ENCODE assay signal across 2 cellular contexts in genomic region chr7:123329988-123330643, GRCh38.
TF ChIP-seq lines count a peak whose summit lies in the region.

No MANE protein-coding gene starts in this region.

TF ChIP-seq in GM23338, 12 proteins besides CTCF, POLR2A, EP300 and RAD21:
- TF ChIP-seq ZNF462 (CRISPR knock-in tag; IDR thresholded peaks at IDR 0.05) (0 out of 2 replicates have a peak, but pooled peaks have one; percentile 4), EZH2 (IDR thresholded peaks at IDR 0.05; ENCODE audit: low read depth, unreplicated experiment) (no peak)

TF ChIP-seq in WTC11, 78 proteins besides CTCF, POLR2A, EP300 and RAD21 (continued from another document):
- TF ChIP-seq ZNF425 (CRISPR knock-in tag; conservative IDR thresholded peaks at IDR 0.05): no peak
- TF ChIP-seq AFF4 (CRISPR knock-in tag; IDR thresholded peaks at IDR 0.05; ENCODE audit: borderline replicate concordance): no peak
